Comparison of ENCODE assay signal across 17 cellular contexts in genomic region chr10:13759167-13759566, GRCh38.
DNase-seq lines count a peak whose midpoint lies in the region; ATAC-seq and TF ChIP-seq lines count a peak whose summit lies in the region.
"Had no signal": no experiment of that assay in that cellular context is flagged by ENCODE, and none has a peak within 500 bp of the region (broad histone marks: within the 10 kb centered on the region; RNA-seq: fewer than 3 reads in every experiment).

No MANE protein-coding gene starts in this region.

- peak overlapping the region; percentile 87 for H4K91ac ChIP-seq in trophoblast cell (ENCODE audit: low read depth, low read length)

- H3K4me1 ChIP-seq in HUES48 (ENCODE audit: control insufficient read depth, insufficient read depth, low read length), result peaks cover 26% of the 10 kb centered on the region
- H3K4me1 ChIP-seq in trophoblast cell (ENCODE audit: control insufficient read depth in 1 of 2, insufficient read depth in 2 of 2, low read length in 2 of 2), result peaks cover 3 to 8% of the 10 kb centered on the region in 2 experiments

- DNase-seq in astrocyte of the spinal cord (ENCODE audit: low read depth, low spot score), result peak; percentile 39
- peak; percentile 41 for DNase-seq in iPS DF 4.7 (ENCODE audit: extremely low read depth, low spot score)
- DNase-seq in trophoblast cell, result no peak
- no peak for DNase-seq in activated naive CD4-positive, alpha-beta T cell treated with anti-CD3 and anti-CD28 coated beads, Interleukin-2, amount 50 U/mL, for 16 hours
- no peak for DNase-seq in NAMALWA (ENCODE audit: low spot score)
- DNase-seq in globus pallidus (ENCODE audit: low spot score), result no peak
- DNase-seq: activated CD4-positive, alpha-beta T cell treated with anti-CD3 and anti-CD28 coated beads, Interleukin-2, amount 50 U/mL, for 48 hours; amygdala; CD4-positive, CD25-positive, alpha-beta regulatory T cell; effector CD8-positive, alpha-beta T cell; foreskin melanocyte; naive B cell; right lobe of liver; SIG-M5 had no signal

- WGBS in trophoblast cell (ENCODE audit: extremely low coverage, insufficient coverage, insufficient read length), result no CpG with 5 or more reads among the region's 6 CpGs

- peak overlapping the region; percentile 58 for H4K8ac ChIP-seq in trophoblast cell (ENCODE audit: low read depth, low read length)

- peak overlapping the region; percentile 51 for H3K18ac ChIP-seq in trophoblast cell (ENCODE audit: low read length)

- H4K12ac ChIP-seq in trophoblast cell (ENCODE audit: low read depth, low read length), result no peak overlapping the region

- H3K79me2 ChIP-seq in trophoblast cell (ENCODE audit: control insufficient read depth, insufficient read depth, low read length, poor library complexity), result no peaks in the 10 kb centered on the region

- in situ Hi-C loops in astrocyte of the spinal cord (cut with HindIII; ENCODE audit: low sequenced_read_pairs), result no loop called here

- H3K9me3 ChIP-seq in HUES48 (ENCODE audit: control insufficient read depth, insufficient read depth, low read length), result no peaks in the 10 kb centered on the region
- H3K9me3 ChIP-seq in trophoblast cell (ENCODE audit: insufficient read depth, low read depth, low read length), result no peaks in the 10 kb centered on the region
- H3K9me3 ChIP-seq: right lobe of liver had no signal

- H3K4ac ChIP-seq in trophoblast cell (ENCODE audit: low read depth, low read length), result no peak overlapping the region

- H2BK12ac ChIP-seq in trophoblast cell (ENCODE audit: low read length), result peak overlapping the region; percentile 86

- H3K36me3 ChIP-seq in HUES48 (ENCODE audit: control insufficient read depth, insufficient read depth, low read length) (no peaks in the 10 kb centered on the region), trophoblast cell (ENCODE audit: control insufficient read depth in 1 of 2, insufficient read depth in 2 of 2, low read length in 2 of 2) (no peaks in the 10 kb centered on the region)
- H3K36me3 ChIP-seq: right lobe of liver had no signal

- H3K9ac ChIP-seq in HUES48 (ENCODE audit: low read depth, low read length), result no peak overlapping the region
- H3K9ac ChIP-seq in trophoblast cell (ENCODE audit: low read length), result no peak overlapping the region

- H2BK120ac ChIP-seq in trophoblast cell (ENCODE audit: insufficient read depth, low read length, poor library complexity), result peak overlapping the region; percentile 70

- H2AFZ ChIP-seq in trophoblast cell (ENCODE audit: insufficient read depth, low read length, poor library complexity), result peak overlapping the region; percentile 52

- H3K14ac ChIP-seq in trophoblast cell (ENCODE audit: low read length), result peak overlapping the region; percentile 72

- H3K4me2 ChIP-seq in trophoblast cell (ENCODE audit: low read length), result no peak overlapping the region

- peaks cover 13% of the 10 kb centered on the region for H3K79me1 ChIP-seq in trophoblast cell (ENCODE audit: low read length)

- H2AK5ac ChIP-seq in trophoblast cell (ENCODE audit: low read length), result no peak overlapping the region

- no peak overlapping the region for H3K23ac ChIP-seq in trophoblast cell (ENCODE audit: low read length)

- H3K27me3 ChIP-seq in HUES48 (ENCODE audit: control insufficient read depth, insufficient read depth, low read length) (no peaks in the 10 kb centered on the region), trophoblast cell (ENCODE audit: insufficient read depth, low read length) (no peaks in the 10 kb centered on the region)
- H3K27me3 ChIP-seq: right lobe of liver had no signal

- H3K27ac ChIP-seq in HUES48 (ENCODE audit: low read depth, low read length), result peak overlapping the region; percentile 77
- H3K27ac ChIP-seq in trophoblast cell (ENCODE audit: low read depth, low read length), result peak overlapping the region; percentile 51
- H3K27ac ChIP-seq: right lobe of liver had no signal

- H2BK5ac ChIP-seq in trophoblast cell (ENCODE audit: low read depth, low read length, poor library complexity), result peak overlapping the region; percentile 61

- TF ChIP-seq CTCF in astrocyte of the spinal cord (IDR thresholded peaks at IDR 0.05; ENCODE audit: low read depth, low read length), result no peak

- no peak for ATAC-seq in HG02678 (IDR thresholded peaks at IDR 0.05; ENCODE audit: unreplicated experiment)
- ATAC-seq: right lobe of liver; stimulated activated memory B cell treated with anti-CD40 and anti-IgM and Interleukin-4, amounts not matched to agents 10 μg/mL and 1 μg/mL and 100 μg/mL, for 72 hours had no signal

- H3K4me3 ChIP-seq in HUES48 (ENCODE audit: low read depth, low read length) (no peak overlapping the region), astrocyte of the spinal cord (ENCODE audit: low read depth, low read length) (no peak overlapping the region), trophoblast cell (ENCODE audit: low read depth, low read length) (no peak overlapping the region)
- H3K4me3 ChIP-seq: right lobe of liver had no signal

Comparison
In these comparisons a context has a peak if more than half of its experiments do, and no peak if none do; other contexts are left out.
1. DNase-seq: peak in astrocyte of the spinal cord (single experiment) and iPS DF 4.7 (single experiment); none in trophoblast cell (0 of 2), activated naive CD4-positive, alpha-beta T cell treated with anti-CD3 and anti-CD28 coated beads, Interleukin-2, amount 50 U/mL, for 16 hours (single experiment), NAMALWA (single experiment) and globus pallidus (single experiment).